In genomic region chr2:136225950-136226835, GRCh38 we compare ENCODE assay signal across 10 cellular contexts.
A peak's percentile ranks its signal among the peaks of the same experiment; 100 is the strongest.
DNase-seq lines count a peak whose midpoint lies in the region; ATAC-seq and TF ChIP-seq lines count a peak whose summit lies in the region.
"Had no signal": no experiment of that assay in that cellular context is flagged by ENCODE, and none has a peak within 500 bp of the region (broad histone marks: within the 10 kb centered on the region; RNA-seq: fewer than 3 reads in every experiment).

No MANE protein-coding gene starts in this region.

- H3K4me2 ChIP-seq in SU-DHL-6 (ENCODE audit: low read depth, low read length, poor library complexity, severe bottlenecking), result peak overlapping the region; percentile 11
- no peak overlapping the region for H3K4me2 ChIP-seq in GM23248 (ENCODE audit: unreplicated experiment)
- H3K4me2 ChIP-seq in PC-3 (ENCODE audit: low read length), result no peak overlapping the region

- H3K9me3 ChIP-seq in SU-DHL-6 (ENCODE audit: insufficient read depth, low read length) (no peaks in the 10 kb centered on the region), spleen (no peaks in the 10 kb centered on the region), GM23248 (ENCODE audit: low read depth) (no peaks in the 10 kb centered on the region), PC-3 (ENCODE audit: low read length) (no peaks in the 10 kb centered on the region)
- H3K9me3 ChIP-seq: adrenal gland had no signal

- H3K36me3 ChIP-seq in SU-DHL-6 (ENCODE audit: low read length), result no peaks in the 10 kb centered on the region
- no peaks in the 10 kb centered on the region for H3K36me3 ChIP-seq in spleen
- no peaks in the 10 kb centered on the region for H3K36me3 ChIP-seq in GM23248 (ENCODE audit: low read depth)
- H3K36me3 ChIP-seq in PC-3 (ENCODE audit: low read depth, low read length), result no peaks in the 10 kb centered on the region
- H3K36me3 ChIP-seq: adrenal gland had no signal

- H3F3A ChIP-seq in SU-DHL-6 (ENCODE audit: insufficient read depth) (no peaks in the 10 kb centered on the region), GM23248 (ENCODE audit: insufficient read depth) (no peaks in the 10 kb centered on the region), PC-3 (ENCODE audit: low read length, unreplicated experiment) (no peaks in the 10 kb centered on the region)

- H3K27me3 ChIP-seq in SU-DHL-6 (ENCODE audit: low read length) (no peaks in the 10 kb centered on the region), spleen (replicated peaks in 1 of 7) (no peaks in the 10 kb centered on the region), GM23248 (replicated peaks; ENCODE audit: insufficient read depth) (peaks cover 14% of the 10 kb centered on the region), PC-3 (ENCODE audit: low read length) (peaks cover 21% of the 10 kb centered on the region)
- H3K27me3 ChIP-seq: adrenal gland had no signal

- H4K20me1 ChIP-seq in SU-DHL-6 (ENCODE audit: low read depth, low read length), result no peaks in the 10 kb centered on the region
- no peaks in the 10 kb centered on the region for H4K20me1 ChIP-seq in GM23248 (ENCODE audit: insufficient read depth)
- no peaks in the 10 kb centered on the region for H4K20me1 ChIP-seq in PC-3 (ENCODE audit: low read length)

- no peak overlapping the region for H3K27ac ChIP-seq in SU-DHL-6 (ENCODE audit: low read depth, low read length)
- H3K27ac ChIP-seq in spleen, result peak overlapping the region in 5 of 8 donors; percentile 3 to 74 (median 48)
- no peak overlapping the region for H3K27ac ChIP-seq in GM23248
- no peak overlapping the region for H3K27ac ChIP-seq in PC-3 (ENCODE audit: low read length)
- H3K27ac ChIP-seq: adrenal gland had no signal

- POLR2A ChIA-PET in PC-3 (lab: Charles Lee; ENCODE audit: unreplicated experiment), result interaction anchor here (0.6 kb wide), 1 partner anchor 295 kb away, joined by 5 read pairs; no protein-coding TSS in a partner anchor

- BruUV-seq in PC-3 (replicated peaks; lab: Mats Ljungman, UMichigan), result no TSS peak

- ATAC-seq in HG02938 (IDR thresholded peaks at IDR 0.05; ENCODE audit: unreplicated experiment) (peak; percentile 71), HG02973 (IDR thresholded peaks at IDR 0.05; ENCODE audit: unreplicated experiment) (no peak), PC-3 (no peak)
- ATAC-seq: right cardiac atrium had no signal

- peak; percentile 64 for DNase-seq in NCI-H510A treated with DMSO at 0.1 percent for 48 hours (lab: John Stamatoyannopoulos, UW)
- no peak for DNase-seq in NCI-H510A (lab: John Stamatoyannopoulos, UW)
- peak; percentile 78 for DNase-seq in spleen
- no peak for DNase-seq in GM23248
- no peak for DNase-seq in PC-3
- DNase-seq: right cardiac atrium had no signal

- CTCF ChIA-PET in PC-3 (lab: Charles Lee), result no interaction called here

- H3K9ac ChIP-seq in SU-DHL-6 (ENCODE audit: low read length) (no peak overlapping the region), GM23248 (no peak overlapping the region), PC-3 (ENCODE audit: low read length) (no peak overlapping the region)

- TF ChIP-seq POLR2A in spleen (IDR thresholded peaks at IDR 0.05), result peak in 1 of 3 donors; percentile 46

- H3K9me2 ChIP-seq in SU-DHL-6 (replicated peaks; ENCODE audit: insufficient read depth, low read length) (no peaks in the 10 kb centered on the region), GM23248 (ENCODE audit: insufficient read depth) (no peaks in the 10 kb centered on the region), PC-3 (replicated peaks; ENCODE audit: low read length) (no peaks in the 10 kb centered on the region)

- H3K4me1 ChIP-seq in spleen (peaks cover 4 to 41% (median 20%) of the 10 kb centered on the region in 6 donors), GM23248 (ENCODE audit: insufficient read depth) (no peaks in the 10 kb centered on the region), PC-3 (ENCODE audit: insufficient read depth, low read length) (no peaks in the 10 kb centered on the region)

- no peak overlapping the region for H3K4me3 ChIP-seq in SU-DHL-6 (ENCODE audit: insufficient read depth, low read length, poor library complexity, severe bottlenecking)
- H3K4me3 ChIP-seq in spleen, result no peak overlapping the region
- no peak overlapping the region for H3K4me3 ChIP-seq in GM23248
- H3K4me3 ChIP-seq in PC-3 (ENCODE audit: low read length), result no peak overlapping the region
- H3K4me3 ChIP-seq: adrenal gland had no signal

- H2AFZ ChIP-seq in SU-DHL-6 (ENCODE audit: low read depth, low read length, severe bottlenecking) (no peak overlapping the region), GM23248 (no peak overlapping the region), PC-3 (ENCODE audit: low read length) (no peak overlapping the region)

- WGBS in spleen, 5 donors, result 13 to 34% (median 22%) methylated on average over 7 of the region's 7 CpGs
- WGBS in GM23248 (ENCODE audit: low coverage in 1 of 2, low lambda C conversion rate in 2 of 2, missing lambda C conversion rate in 2 of 2), 2 experiments, result 13 to 20% methylated on average over 7 of the region's 7 CpGs

- in situ Hi-C loops in GM23248 (cut with MboI), result no loop called here

- H3K79me2 ChIP-seq in SU-DHL-6 (ENCODE audit: insufficient read depth, low read length) (no peaks in the 10 kb centered on the region), GM23248 (ENCODE audit: insufficient read depth) (no peaks in the 10 kb centered on the region), PC-3 (ENCODE audit: low read length) (no peaks in the 10 kb centered on the region)

- TF ChIP-seq CTCF in SU-DHL-6 (IDR thresholded peaks at IDR 0.05; ENCODE audit: insufficient read depth, low read length, poor library complexity, severe bottlenecking), result no peak
- no peak for TF ChIP-seq CTCF in spleen (IDR thresholded peaks at IDR 0.05 in 8 of 11, conservative IDR thresholded peaks at IDR 0.05 in 3 of 11)
- TF ChIP-seq CTCF in PC-3 (conservative IDR thresholded peaks at IDR 0.05; ENCODE audit: low read depth, low read length), result no peak

- intact Hi-C loops in spleen (cut with DNase I; ENCODE audit: low total_unique reads) (no loop called here), PC-3 (cut with micrococcal nuclease) (no loop called here)

Comparison
In these comparisons a context has a peak if more than half of its experiments do, and no peak if none do; other contexts are left out.
1. DNase-seq: peak in NCI-H510A treated with DMSO at 0.1 percent for 48 hours (single experiment) and spleen (single experiment); none in NCI-H510A (single experiment), GM23248 (single experiment) and PC-3 (single experiment).
2. H3K27ac ChIP-seq: peak in spleen (5 of 8); none in SU-DHL-6 (single experiment), GM23248 (single experiment) and PC-3 (single experiment).